14 cellular contexts compared by ENCODE assay signal in the genomic region with DNA sequence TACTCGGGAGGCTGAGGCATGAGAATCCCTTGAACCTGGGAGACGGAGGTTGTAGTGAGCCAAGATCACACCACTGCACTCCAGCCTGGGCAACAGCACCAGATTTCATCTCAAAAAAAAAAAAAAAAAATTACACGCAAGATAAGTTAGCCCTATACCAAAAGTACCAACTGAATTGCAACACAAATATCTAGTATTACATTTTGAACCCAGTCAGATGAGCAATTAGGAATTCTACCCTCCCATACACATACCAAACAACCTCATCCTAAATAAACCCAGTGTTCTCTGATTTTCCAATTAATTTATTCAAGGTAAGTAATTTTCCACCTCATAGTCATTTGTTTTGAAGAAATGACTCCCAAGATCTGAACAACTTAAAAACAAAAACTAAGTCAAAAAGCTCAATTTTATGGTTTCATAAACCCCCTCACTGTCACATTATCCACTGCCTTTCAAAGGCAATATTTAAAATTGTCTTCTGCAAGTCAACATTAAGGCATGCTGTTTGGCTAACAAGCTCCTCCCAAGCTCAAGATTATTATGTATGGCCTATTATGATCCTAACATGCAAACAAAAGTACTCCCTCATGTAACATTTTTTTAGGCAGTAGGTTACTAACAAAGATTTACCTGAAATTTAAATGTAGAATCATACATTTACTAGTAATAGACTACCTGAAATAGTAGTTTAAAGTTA. TPM values are rescaled to one million over a fixed set of nuclear protein-coding genes. Genes with fewer than 3 reads are reported as not detected.
DNase-seq lines count a peak whose midpoint lies in the region; ATAC-seq and TF ChIP-seq lines count a peak whose summit lies in the region.
"Had no signal": no experiment of that assay in that cellular context is flagged by ENCODE, and none has a peak within 500 bp of the region (broad histone marks: within the 10 kb centered on the region; RNA-seq: fewer than 3 reads in every experiment).

No MANE protein-coding gene starts in this region.

- H2BK20ac ChIP-seq in IMR-90 (ENCODE audit: low read depth, low read length), result no peak overlapping the region

- peaks cover 0 to 39% (median 28%) of the 10 kb centered on the region in 11 experiments; a peak in 18 of 22 replicates for H3K36me3 ChIP-seq in BLaER1 treated with 17β-estradiol and CSF1 and Interleukin-3, amounts not matched to agents 10 nM and 100 nM
- H3K36me3 ChIP-seq in IMR-90 (ENCODE audit: control insufficient read depth, insufficient read depth, low read length) (no peaks in the 10 kb centered on the region), osteoblast (ENCODE audit: insufficient read depth, low read length) (no peaks in the 10 kb centered on the region)
- H3K36me3 ChIP-seq: upper lobe of right lung had no signal

- no TSS peak for BruUV-seq in IMR-90 (replicated peaks; lab: Mats Ljungman, UMichigan)

- POLR2A ChIA-PET in IMR-90 (lab: Charles Lee; ENCODE audit: unreplicated experiment), result no interaction called here

- H3K9ac ChIP-seq in BLaER1 treated with 17β-estradiol and CSF1 and Interleukin-3, amounts not matched to agents 10 nM and 100 nM, result no peak overlapping the region
- no peak overlapping the region for H3K9ac ChIP-seq in IMR-90 (ENCODE audit: low read depth, low read length)

- H3K27me3 Mint-ChIP-seq in effector memory CD8-positive, alpha-beta T cell, result no peaks in the 10 kb centered on the region

- H4K5ac ChIP-seq in IMR-90 (ENCODE audit: low read depth, low read length), result no peak overlapping the region; the same call in 1 of the 2 replicates

- no peak for TF ChIP-seq RAD21 in IMR-90 (IDR thresholded peaks at IDR 0.05; ENCODE audit: low read length)

- H3K9me3 ChIP-seq in BLaER1 treated with 17β-estradiol and CSF1 and Interleukin-3, amounts not matched to agents 10 nM and 100 nM (replicated peaks in 1 of 11), result peaks cover 0 to 27% (median 18%) of the 10 kb centered on the region in 11 experiments; a peak in 17 of 22 replicates
- H3K9me3 ChIP-seq in IMR-90 (ENCODE audit: control insufficient read depth, insufficient read depth, low read length) (no peaks in the 10 kb centered on the region), osteoblast (ENCODE audit: low read depth, low read length) (no peaks in the 10 kb centered on the region)
- H3K9me3 ChIP-seq: upper lobe of right lung had no signal

- TF ChIP-seq CTCF in IMR-90 (conservative IDR thresholded peaks at IDR 0.05; ENCODE audit: low read depth, low read length) (no peak), osteoblast (IDR thresholded peaks at IDR 0.05; ENCODE audit: extremely low read depth, low read depth, low read length) (no peak)

- H3K4me1 ChIP-seq in BLaER1 treated with 17β-estradiol and CSF1 and Interleukin-3, amounts not matched to agents 10 nM and 100 nM, result peaks cover 21 to 72% (median 42%) of the 10 kb centered on the region in 10 experiments
- H3K4me1 ChIP-seq in IMR-90 (ENCODE audit: control insufficient read depth, insufficient read depth, low read length), result peaks cover 16% of the 10 kb centered on the region
- peaks cover 56% of the 10 kb centered on the region for H3K4me1 ChIP-seq in osteoblast (ENCODE audit: insufficient read depth, low read length)

- H3K23ac ChIP-seq in IMR-90 (ENCODE audit: low read depth, low read length), result no peak overlapping the region; the same call in 1 of the 2 replicates

- H2AFZ ChIP-seq in IMR-90 (replicated peaks; ENCODE audit: low read length, poor library complexity), result no peak overlapping the region
- H2AFZ ChIP-seq in osteoblast (ENCODE audit: low read length), result no peak overlapping the region

- peak overlapping the region; percentile 24 to 38 for H3K4me3 Mint-ChIP-seq in effector memory CD8-positive, alpha-beta T cell

- peak overlapping the region in 9 of 11 experiments; percentile 6 to 99 (median 91); a peak in 16 of 22 replicates for H3K4me2 ChIP-seq in BLaER1 treated with 17β-estradiol and CSF1 and Interleukin-3, amounts not matched to agents 10 nM and 100 nM
- H3K4me2 ChIP-seq in IMR-90 (ENCODE audit: low read depth, low read length) (peak overlapping the region; percentile 48; the same call in 1 of the 2 replicates), osteoblast (ENCODE audit: insufficient read depth, low read length) (peak overlapping the region; percentile 65)

- H3K27ac ChIP-seq in BLaER1 treated with 17β-estradiol and CSF1 and Interleukin-3, amounts not matched to agents 10 nM and 100 nM, result peak overlapping the region in 5 of 11 experiments; percentile 9 to 59 (median 50); a peak in 8 of 22 replicates
- peak overlapping the region; percentile 86 for H3K27ac ChIP-seq in IMR-90 (ENCODE audit: insufficient read depth, low read length)
- H3K27ac ChIP-seq in osteoblast (ENCODE audit: low read depth, low read length), result peak overlapping the region; percentile 68
- H3K27ac ChIP-seq: HL-60, upper lobe of right lung had no signal

- H3K27me3 ChIP-seq in BLaER1 treated with 17β-estradiol and CSF1 and Interleukin-3, amounts not matched to agents 10 nM and 100 nM, result no peaks in the 10 kb centered on the region
- H3K27me3 ChIP-seq in IMR-90 (ENCODE audit: control insufficient read depth, insufficient read depth, low read length), result no peaks in the 10 kb centered on the region
- H3K27me3 ChIP-seq in osteoblast (ENCODE audit: insufficient read depth, low read length), result no peaks in the 10 kb centered on the region
- H3K27me3 ChIP-seq: upper lobe of right lung had no signal

- peaks cover 57 to 91% (median 83%) of the 10 kb centered on the region in 11 experiments for H4K20me1 ChIP-seq in BLaER1 treated with 17β-estradiol and CSF1 and Interleukin-3, amounts not matched to agents 10 nM and 100 nM
- H4K20me1 ChIP-seq in IMR-90 (ENCODE audit: insufficient read depth, low read length) (peaks cover 79% of the 10 kb centered on the region), osteoblast (ENCODE audit: insufficient read depth, low read length) (peaks cover 51% of the 10 kb centered on the region)

- no peak overlapping the region for H3K4ac ChIP-seq in IMR-90 (ENCODE audit: low read depth, low read length)

- peaks cover 92% of the 10 kb centered on the region for H3K79me2 ChIP-seq in osteoblast (ENCODE audit: insufficient read depth, low read length)

- H3K27ac Mint-ChIP-seq in effector memory CD8-positive, alpha-beta T cell, result no peak overlapping the region

- intact Hi-C loops in IMR-90 (cut with micrococcal nuclease), result loop anchor here (2.0 to 5.0 kb wide), 4 partner anchors 15 to 72 kb away; no protein-coding TSS in a partner anchor

- peaks cover 39 to 63% of the 10 kb centered on the region in 2 donors for H3K4me1 Mint-ChIP-seq in effector memory CD8-positive, alpha-beta T cell (ENCODE audit: low read depth in 2 of 2)

- peak overlapping the region; percentile 99 for H2BK5ac ChIP-seq in IMR-90 (ENCODE audit: low read depth, low read length, poor library complexity, severe bottlenecking)

- H3K79me1 ChIP-seq in IMR-90 (ENCODE audit: low read depth in 1 of 2, low read length in 2 of 2), result peaks cover 3 to 21% of the 10 kb centered on the region in 2 experiments; a peak in 3 of 4 replicates

- H2AK5ac ChIP-seq in IMR-90 (ENCODE audit: low read depth, low read length), result no peak overlapping the region

- H2BK120ac ChIP-seq in IMR-90 (ENCODE audit: low read depth, low read length), result peak overlapping the region; percentile 43; the same call in 1 of the 2 replicates

- no peak for ATAC-seq in IMR-90 (ENCODE audit: low read depth)
- ATAC-seq in effector memory CD8-positive, alpha-beta T cell (replicated peaks), result no peak
- ATAC-seq in HG02970 (IDR thresholded peaks at IDR 0.05; ENCODE audit: low FRiP score, unreplicated experiment), result no peak
- ATAC-seq: upper lobe of right lung had no signal

- dilution Hi-C loops in IMR-90 (cut with HindIII; ENCODE audit: low sequenced_read_pairs, unreplicated experiment), result no loop called here

- DNase-seq in IMR-90 (no peak), osteoblast (ENCODE audit: insufficient read length, low spot score, missing footprints) (peak; percentile 47), CD1c-positive myeloid dendritic cell (ENCODE audit: extremely low spot score) (no peak), SHP77 (lab: John Stamatoyannopoulos, UW) (no peak)
- DNase-seq in effector memory CD8-positive, alpha-beta T cell, result no peak
- no peak for DNase-seq in activated effector memory CD4-positive, alpha-beta T cell treated with Interleukin-2 at 50 U/mL for 16 hours
- DNase-seq: activated CD4-positive, alpha-beta T cell treated with anti-CD3 and anti-CD28 coated beads for 48 hours; anterior cingulate cortex; midbrain; NCI-H1436 treated with DMSO at 0.1 percent for 48 hours; upper lobe of right lung had no signal

- no peak for TF ChIP-seq POLR2A in IMR-90 (IDR thresholded peaks at IDR 0.05; ENCODE audit: low read depth, low read length)

- H3K18ac ChIP-seq in IMR-90 (ENCODE audit: low read depth, low read length), result peak overlapping the region; percentile 14; the same call in 1 of the 2 replicates

- peaks cover 15% of the 10 kb centered on the region for H3K36me3 Mint-ChIP-seq in effector memory CD8-positive, alpha-beta T cell (ENCODE audit: insufficient read depth)

- H3K56ac ChIP-seq in IMR-90 (ENCODE audit: extremely low read depth, insufficient read depth, low read length), result no peak overlapping the region; the same call in 1 of the 2 replicates

- no peak overlapping the region for H3K14ac ChIP-seq in IMR-90 (replicated peaks; ENCODE audit: low read depth, low read length)

- no CpG with 5 or more reads among the region's 3 CpGs for WGBS in IMR-90 (ENCODE audit: extremely low coverage in 2 of 2, insufficient read length in 1 of 2), 2 experiments

- CTCF ChIA-PET in IMR-90 (lab: Yijun Ruan, JAX), result interaction anchor here (0.6 kb wide), 1 partner anchor 1850 kb away, joined by 3 read pairs; no protein-coding TSS in a partner anchor

- no peak overlapping the region; the same call in 1 of the 2 replicates for H4K91ac ChIP-seq in IMR-90 (ENCODE audit: insufficient read depth, low read depth, low read length)

- H2AK9ac ChIP-seq in IMR-90 (replicated peaks; ENCODE audit: low read depth, low read length, poor library complexity), result no peak overlapping the region

- H2BK15ac ChIP-seq in IMR-90 (ENCODE audit: low read depth, low read length), result no peak overlapping the region

- H3K9me3 Mint-ChIP-seq in effector memory CD8-positive, alpha-beta T cell, result no peaks in the 10 kb centered on the region

- no peak overlapping the region for H3K4me3 ChIP-seq in BLaER1 treated with 17β-estradiol and CSF1 and Interleukin-3, amounts not matched to agents 10 nM and 100 nM
- H3K4me3 ChIP-seq in IMR-90 (ENCODE audit: insufficient read depth, low read depth, low read length), result no peak overlapping the region
- no peak overlapping the region for H3K4me3 ChIP-seq in osteoblast (ENCODE audit: insufficient read depth, low read length)
- H3K4me3 ChIP-seq: upper lobe of right lung had no signal

- in situ Hi-C loops in IMR-90 (cut with MboI; ENCODE audit: low sequenced_read_pairs), result no loop called here

- peak overlapping the region in 1 of 2 experiments; percentile 26; a peak in 2 of 4 replicates for H4K8ac ChIP-seq in IMR-90 (ENCODE audit: low read depth in 2 of 2, low read length in 2 of 2)

- H3K9me1 ChIP-seq in IMR-90 (ENCODE audit: insufficient read depth, low read length), result peaks cover 15% of the 10 kb centered on the region

RNA-seq across cellular contexts. Expression of gene RAF1, which starts 4.5 kb away (rescaled TPM):
- 128 and 151 TPM in 2 replicates for total RNA-seq in IMR-90 (2012; rRNA removed)
- polyA plus RNA-seq in IMR-90 (2012; rRNA removed), result 101 and 115 TPM in 2 replicates
- 38.5 and 44.5 TPM in 2 replicates for polyA plus RNA-seq in IMR-90 (2012; cell fraction: cytosol; rRNA removed)
- polyA plus RNA-seq in IMR-90 (2012; cell fraction: nucleus; rRNA removed; ENCODE audit: low replicate concordance), result 102 and 261 TPM in 2 replicates
- total RNA-seq in osteoblast, result 107 and 118 TPM in 2 replicates
